14 cellular contexts compared by ENCODE assay signal in the genomic region with DNA sequence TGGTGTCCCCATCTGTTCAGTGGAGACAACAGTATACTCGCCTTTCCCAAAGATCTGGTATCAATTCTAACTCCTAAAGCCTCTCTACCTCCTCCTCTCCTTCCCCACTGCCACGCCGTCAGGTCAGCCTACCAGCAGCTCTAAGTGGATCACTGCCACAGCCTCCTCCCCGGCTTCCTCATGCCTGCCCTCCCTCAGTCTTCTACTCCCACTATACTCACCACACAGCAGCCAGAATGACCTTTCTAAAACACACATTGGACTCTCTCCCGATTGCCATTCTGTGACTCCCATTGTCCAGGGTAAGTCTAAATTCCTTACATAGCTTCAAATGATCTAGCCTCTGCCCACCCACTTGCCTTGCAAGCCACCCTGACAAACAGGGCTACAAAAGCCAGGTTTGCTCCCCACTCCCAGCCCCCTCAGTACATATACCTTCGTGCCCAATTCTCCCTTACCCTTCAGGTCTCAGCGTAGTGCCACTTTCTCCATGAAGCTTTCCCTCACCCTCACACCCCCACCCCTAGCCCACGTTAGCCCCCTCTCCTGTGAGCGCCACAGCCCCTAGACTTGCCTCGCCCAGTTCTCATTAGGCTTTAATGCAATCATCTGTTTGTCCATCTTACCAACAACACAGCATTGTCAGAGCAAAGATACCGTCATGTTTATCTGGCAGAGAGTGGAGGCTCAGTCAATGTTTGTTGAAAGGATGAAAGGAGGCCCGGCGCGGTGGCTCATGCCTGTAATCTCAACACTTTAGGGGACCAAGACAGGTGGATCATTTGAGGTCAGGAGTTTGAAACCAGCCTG. TPM values are rescaled to one million over a fixed set of nuclear protein-coding genes. Genes with fewer than 3 reads are reported as not detected.
DNase-seq lines count a peak whose midpoint lies in the region; ATAC-seq and TF ChIP-seq lines count a peak whose summit lies in the region.
"Had no signal": no experiment of that assay in that cellular context is flagged by ENCODE, and none has a peak within 500 bp of the region (broad histone marks: within the 10 kb centered on the region; RNA-seq: fewer than 3 reads in every experiment).

No MANE protein-coding gene starts in this region.

- peaks cover 36% of the 10 kb centered on the region for H3K36me3 Mint-ChIP-seq in activated T-helper 17 cell treated with anti-CD3 and anti-CD28 coated beads, Interleukin-2, amount 50 U/mL, for 72 hours (ENCODE audit: low read depth)
- peaks cover 16% of the 10 kb centered on the region for H3K36me3 Mint-ChIP-seq in progenitor cell of endocrine pancreas (ENCODE audit: insufficient read depth)

- no peak overlapping the region for H3K4me3 Mint-ChIP-seq in activated T-helper 17 cell treated with anti-CD3 and anti-CD28 coated beads, Interleukin-2, amount 50 U/mL, for 72 hours
- peak overlapping the region; percentile 0 for H3K4me3 Mint-ChIP-seq in progenitor cell of endocrine pancreas (ENCODE audit: low read depth)
- H3K4me3 Mint-ChIP-seq: activated naive CD8-positive, alpha-beta T cell had no signal

- peak overlapping the region; percentile 15 for H3K27ac Mint-ChIP-seq in activated T-helper 17 cell treated with anti-CD3 and anti-CD28 coated beads, Interleukin-2, amount 50 U/mL, for 72 hours
- peak overlapping the region; percentile 38 for H3K27ac Mint-ChIP-seq in progenitor cell of endocrine pancreas
- H3K27ac Mint-ChIP-seq: activated naive CD8-positive, alpha-beta T cell had no signal

- no peak for ATAC-seq in activated T-helper 17 cell treated with anti-CD3 and anti-CD28 coated beads, Interleukin-2, amount 50 U/mL, for 72 hours (replicated peaks)
- no peak for ATAC-seq in HG03196 (IDR thresholded peaks at IDR 0.05; ENCODE audit: unreplicated experiment)

- TF ChIP-seq CTCF in fibroblast of pulmonary artery (IDR thresholded peaks at IDR 0.05; ENCODE audit: low read length, missing control alignments) (no peak), progenitor cell of endocrine pancreas (IDR thresholded peaks at IDR 0.05; ENCODE audit: unreplicated experiment) (no peak)

- peaks cover 6% of the 10 kb centered on the region for H3K4me1 Mint-ChIP-seq in activated T-helper 17 cell treated with anti-CD3 and anti-CD28 coated beads, Interleukin-2, amount 50 U/mL, for 72 hours
- peaks cover 20% of the 10 kb centered on the region for H3K4me1 Mint-ChIP-seq in progenitor cell of endocrine pancreas (ENCODE audit: low read depth)

- DNase-seq in EL (peak; percentile 62), fibroblast of pulmonary artery (ENCODE audit: low read depth) (peak; percentile 66), progenitor cell of endocrine pancreas (ENCODE audit: low spot score, unreplicated experiment) (no peak), dermis blood vessel endothelial cell (no peak), LoVo (ENCODE audit: low spot score) (no peak), NCI-H2227 treated with DMSO at 0.1 percent for 48 hours (lab: John Stamatoyannopoulos, UW) (no peak)
- DNase-seq: NCI-H2171 treated with DMSO at 0.1 percent for 48 hours; stimulated activated CD4-positive, alpha-beta T cell treated with anti-CD3 and anti-CD28 coated beads, Interleukin-1b, Interleukin-23, amount 100 ng/mL, for 48 hours; stimulated activated CD8-positive, alpha-beta memory T cell treated with anti-CD3 and anti-CD28 coated beads, Interleukin-4, amount 100 ng/mL, for 48 hours had no signal

- no peaks in the 10 kb centered on the region for H3K9me3 Mint-ChIP-seq in activated T-helper 17 cell treated with anti-CD3 and anti-CD28 coated beads, Interleukin-2, amount 50 U/mL, for 72 hours
- no peaks in the 10 kb centered on the region for H3K9me3 Mint-ChIP-seq in progenitor cell of endocrine pancreas (ENCODE audit: low read depth)

- H3K4me3 ChIP-seq in fibroblast of pulmonary artery (replicated peaks; ENCODE audit: low read depth, low read length): no peak overlapping the region
- H3K4me3 ChIP-seq: BLaER1 treated with 17β-estradiol and CSF1 and Interleukin-3, amounts not matched to agents 10 nM and 100 nM; SK-N-MC had no signal

- H3K27me3 Mint-ChIP-seq in activated T-helper 17 cell treated with anti-CD3 and anti-CD28 coated beads, Interleukin-2, amount 50 U/mL, for 72 hours: no peaks in the 10 kb centered on the region
- H3K27me3 Mint-ChIP-seq in progenitor cell of endocrine pancreas: peaks cover 28% of the 10 kb centered on the region
- H3K27me3 Mint-ChIP-seq: activated naive CD8-positive, alpha-beta T cell had no signal

RNA-seq across cellular contexts. Expression of a gene that starts 9.5 kb away (rescaled TPM):
- total RNA-seq in activated T-helper 17 cell treated with anti-CD3 and anti-CD28 coated beads, Interleukin-2, amount 50 U/mL, for 72 hours: 10 to 100 TPM; 11.7 to 44.9 TPM
- total RNA-seq in progenitor cell of endocrine pancreas (1.9 and 2.6 TPM in 2 replicates), dermis blood vessel endothelial cell (0.51 and 2.2 TPM in 2 replicates)

RNA-seq across cellular contexts. Expression of a gene that starts 17.7 kb away (rescaled TPM):
- total RNA-seq in activated T-helper 17 cell treated with anti-CD3 and anti-CD28 coated beads, Interleukin-2, amount 50 U/mL, for 72 hours: 10 to 100 TPM; 38.0 to 52.6 TPM
- total RNA-seq in progenitor cell of endocrine pancreas (45.9 and 53.7 TPM in 2 replicates), dermis blood vessel endothelial cell (36.4 and 43.1 TPM in 2 replicates)

Comparison
In these comparisons a context has a peak if more than half of its experiments do, and no peak if none do; other contexts are left out.
1. DNase-seq: peak in EL (single experiment) and fibroblast of pulmonary artery (single experiment); none in progenitor cell of endocrine pancreas (single experiment), dermis blood vessel endothelial cell (single experiment), LoVo (single experiment) and NCI-H2227 treated with DMSO at 0.1 percent for 48 hours (single experiment).